ENCODE assay signal across 13 cellular contexts in genomic region chr17:57918017-57918895, GRCh38. TPM values are rescaled to one million over a fixed set of nuclear protein-coding genes. Genes with fewer than 3 reads are reported as not detected.
DNase-seq lines count a peak whose midpoint lies in the region; ATAC-seq and TF ChIP-seq lines count a peak whose summit lies in the region.
"Had no signal": no experiment of that assay in that cellular context is flagged by ENCODE, and none has a peak within 500 bp of the region (broad histone marks: within the 10 kb centered on the region; RNA-seq: fewer than 3 reads in every experiment).

No MANE protein-coding gene starts in this region.

- no peak for DNase-seq in H9
- no peak for DNase-seq in ascending aorta (ENCODE audit: low spot score in 2 of 2)
- DNase-seq in glomerular visceral epithelial cell (ENCODE audit: extremely low spot score): peak; percentile 54
- DNase-seq in H7: no peak
- DNase-seq in GM19238 (ENCODE audit: insufficient read length, low spot score): no peak
- DNase-seq in HUDEP-2 (lab: John Stamatoyannopoulos, UW; ENCODE audit: unreplicated experiment in 76 of 76): no peak
- DNase-seq: GDM1; kidney glomerular epithelial cell; stimulated activated naive CD8-positive, alpha-beta T cell treated with anti-CD3 and anti-CD28 coated beads, Interleukin-15, Interleukin-2, amounts not matched to agents 100 U/mL and 50 U/mL, for 24 hours; T-helper 2 cell had no signal

- H3K27me3 Mint-ChIP-seq in H9 (ENCODE audit: low read depth): peaks cover 17% of the 10 kb centered on the region

- no peaks in the 10 kb centered on the region for H3K79me2 ChIP-seq in H9 (ENCODE audit: insufficient read depth, low read length)

- H3K23ac ChIP-seq in H9 (ENCODE audit: insufficient read length, low read depth, low read length): no peak overlapping the region

- no peaks in the 10 kb centered on the region for H3K79me1 ChIP-seq in H9 (ENCODE audit: insufficient read depth, low read depth, low read length, poor library complexity, severe bottlenecking)

- H4K5ac ChIP-seq in H9 (ENCODE audit: insufficient read length, low read depth, low read length): no peak overlapping the region

- H3K27me3 ChIP-seq in H9 (ENCODE audit: insufficient read depth, low read length): no peaks in the 10 kb centered on the region
- no peaks in the 10 kb centered on the region for H3K27me3 ChIP-seq in ascending aorta
- no peaks in the 10 kb centered on the region for H3K27me3 ChIP-seq in stomach smooth muscle (ENCODE audit: control insufficient read depth in 1 of 2, insufficient read depth in 2 of 2, low read length in 2 of 2)
- H3K27me3 ChIP-seq in H7 (ENCODE audit: control insufficient read depth, insufficient read depth, low read length): no peaks in the 10 kb centered on the region

- H3K4me1 Mint-ChIP-seq in H9: peaks cover 54 to 67% of the 10 kb centered on the region in 2 experiments

- peak overlapping the region in 1 of 2 experiments; percentile 16; a peak in 1 of 5 replicates for H3K4me3 Mint-ChIP-seq in H9

- no peak overlapping the region for H3K56ac ChIP-seq in H9 (ENCODE audit: insufficient read length, low read depth, low read length)

- WGBS in H9 (ENCODE audit: extremely low coverage, insufficient read length, low lambda C conversion rate): no CpG with 5 or more reads among the region's 5 CpGs

- H3K9ac ChIP-seq in H9 (ENCODE audit: extremely low read depth, insufficient read length, low read length) (no peak overlapping the region), stomach smooth muscle (ENCODE audit: low read length in 2 of 2) (peak overlapping the region; percentile 1 to 51)

- no peaks in the 10 kb centered on the region for H3K23me2 ChIP-seq in H9 (ENCODE audit: insufficient read length, low read depth, low read length, poor library complexity, severe bottlenecking)

- H3K4me2 ChIP-seq in H9 (ENCODE audit: insufficient read depth, insufficient read length, low read length): no peak overlapping the region

- ATAC-seq in GM18873 (IDR thresholded peaks at IDR 0.05; ENCODE audit: low FRiP score, unreplicated experiment): no peak
- ATAC-seq: K562; stimulated activated naive CD8-positive, alpha-beta T cell treated with anti-CD3 and anti-CD28 coated beads, Interleukin-15, Interleukin-2, amounts not matched to agents 100 U/mL and 50 U/mL, for 24 hours had no signal

- H3K9me3 ChIP-seq in H9 (ENCODE audit: control insufficient read depth, low read depth, low read length) (no peaks in the 10 kb centered on the region), ascending aorta (no peaks in the 10 kb centered on the region), stomach smooth muscle (ENCODE audit: control insufficient read depth in 2 of 2, low read length in 2 of 2) (no peaks in the 10 kb centered on the region)

- no peak overlapping the region for H2BK120ac ChIP-seq in H9 (ENCODE audit: low read depth, low read length, poor library complexity, severe bottlenecking)

- no peak overlapping the region for H3K4ac ChIP-seq in H9 (ENCODE audit: low read depth, low read length)

- H2BK12ac ChIP-seq in H9 (ENCODE audit: insufficient read length, low read depth, low read length): no peak overlapping the region

- H3K36me3 Mint-ChIP-seq in H9 (ENCODE audit: insufficient read depth in 1 of 3, low read depth in 3 of 3): no peaks in the 10 kb centered on the region

- H3K9me3 Mint-ChIP-seq in H9: no peaks in the 10 kb centered on the region

- H4K8ac ChIP-seq in H9 (replicated peaks; ENCODE audit: insufficient read length, low read depth, low read length): no peak overlapping the region

- H3K4me3 ChIP-seq in ascending aorta: no peak overlapping the region
- no peak overlapping the region for H3K4me3 ChIP-seq in stomach smooth muscle (ENCODE audit: low read length in 2 of 2)
- no peak overlapping the region for H3K4me3 ChIP-seq in H7 (ENCODE audit: insufficient read depth, low read depth, low read length)
- H3K4me3 ChIP-seq: K562 had no signal

- H2BK15ac ChIP-seq in H9 (ENCODE audit: low read depth, low read length): no peak overlapping the region

- no peak overlapping the region for H3K27ac ChIP-seq in H9 (ENCODE audit: insufficient read length, low read depth, low read length)
- H3K27ac ChIP-seq in ascending aorta: peak overlapping the region; percentile 34 to 46
- peak overlapping the region; percentile 98 for H3K27ac ChIP-seq in stomach smooth muscle (ENCODE audit: low read length)

- peak overlapping the region; percentile 7 for H3K18ac ChIP-seq in H9 (ENCODE audit: insufficient read length, low read depth, low read length)

- no peak overlapping the region for H2AK5ac ChIP-seq in H9 (ENCODE audit: insufficient read length, low read length)

- H4K20me1 ChIP-seq in H9 (ENCODE audit: control insufficient read depth, insufficient read depth, insufficient read length): no peaks in the 10 kb centered on the region

- no peaks in the 10 kb centered on the region for H3K36me3 ChIP-seq in ascending aorta
- H3K36me3 ChIP-seq in stomach smooth muscle (ENCODE audit: control insufficient read depth in 2 of 2, insufficient read depth in 2 of 2, low read length in 2 of 2): no peaks in the 10 kb centered on the region
- no peaks in the 10 kb centered on the region for H3K36me3 ChIP-seq in H7 (replicated peaks; ENCODE audit: control insufficient read depth, insufficient read depth, low read length)

- H4K91ac ChIP-seq in H9 (ENCODE audit: insufficient read length, low read depth, low read length): peak overlapping the region; percentile 30

- TF ChIP-seq CTCF in H9 (conservative IDR thresholded peaks at IDR 0.05) (no peak), ascending aorta (IDR thresholded peaks at IDR 0.05) (no peak)

- no peak overlapping the region for H2AFZ ChIP-seq in H9 (ENCODE audit: low read length)

- H3K14ac ChIP-seq in H9 (ENCODE audit: insufficient read depth, low read length): peak overlapping the region; percentile 63; the same call in 1 of the 2 replicates

- H3T11ph ChIP-seq in H9 (ENCODE audit: low read length): no peak overlapping the region

- H2BK20ac ChIP-seq in H9 (ENCODE audit: low read depth, low read length, poor library complexity, severe bottlenecking): peak overlapping the region; percentile 76

- H3K27ac Mint-ChIP-seq in H9: peak overlapping the region in 1 of 3 experiments; percentile 79; a peak in 2 of 7 replicates

- intact Hi-C loops in ascending aorta (cut with DNase I): no loop called here

- peaks cover 7% of the 10 kb centered on the region; the same call in 1 of the 2 replicates for H3K4me1 ChIP-seq in H9 (ENCODE audit: insufficient read depth, low read length)
- H3K4me1 ChIP-seq in ascending aorta: peaks cover 7 to 47% of the 10 kb centered on the region in 2 donors
- H3K4me1 ChIP-seq in stomach smooth muscle (ENCODE audit: control insufficient read depth, insufficient read depth, low read length): peaks cover 93% of the 10 kb centered on the region

- no peak overlapping the region for H2BK5ac ChIP-seq in H9 (ENCODE audit: insufficient read length, low read length)

RNA-seq across cellular contexts. Expression of gene CUEDC1, which starts 37.0 kb away (rescaled TPM):
- 6.5 and 7.3 TPM in 2 replicates for total RNA-seq in H9 (2021)
- total RNA-seq in ascending aorta: 76.1 TPM
- 8.1 and 13.9 TPM in 2 replicates for total RNA-seq in H7 (2014; rRNA removed; shearing (Covaris generic))
